Comparison of ENCODE assay signal across 14 cellular contexts in genomic region chr7:136728945-136729344, GRCh38.
DNase-seq lines count a peak whose midpoint lies in the region.
"Had no signal": no experiment of that assay in that cellular context is flagged by ENCODE, and none has a peak within 500 bp of the region (broad histone marks: within the 10 kb centered on the region; RNA-seq: fewer than 3 reads in every experiment).

No MANE protein-coding gene starts in this region.

- no peaks in the 10 kb centered on the region for H3K36me3 ChIP-seq in trophoblast cell (ENCODE audit: control insufficient read depth in 1 of 2, insufficient read depth in 2 of 2, low read length in 2 of 2)
- H3K36me3 ChIP-seq: BLaER1 had no signal

- no peak overlapping the region for H3K27ac ChIP-seq in trophoblast cell (ENCODE audit: low read depth, low read length)
- H3K27ac ChIP-seq: BLaER1, HL-60 had no signal

- H2BK120ac ChIP-seq in trophoblast cell (ENCODE audit: insufficient read depth, low read length, poor library complexity), result no peak overlapping the region

- H3K79me2 ChIP-seq in trophoblast cell (ENCODE audit: control insufficient read depth, insufficient read depth, low read length, poor library complexity), result no peaks in the 10 kb centered on the region

- peak; percentile 40 for DNase-seq in HT1080 (ENCODE audit: low read depth)
- peak; percentile 8 for DNase-seq in SW480 (ENCODE audit: low spot score)
- no peak for DNase-seq in trophoblast cell
- DNase-seq in iPS-NIHi7 (ENCODE audit: extremely low spot score), result no peak
- no peak for DNase-seq in NCI-H2107 treated with DMSO at 0.1 percent for 48 hours (lab: John Stamatoyannopoulos, UW; ENCODE audit: unreplicated experiment)
- DNase-seq in NCI-H2227 treated with DMSO at 0.1 percent for 48 hours (lab: John Stamatoyannopoulos, UW), result no peak
- DNase-seq: Caco-2; CD8-positive, alpha-beta memory T cell; GF-D8; HCEC 1CT; HFFc6 had no signal

- H2AK5ac ChIP-seq in trophoblast cell (ENCODE audit: low read length), result no peak overlapping the region

- no peak overlapping the region for H3K9ac ChIP-seq in trophoblast cell (ENCODE audit: low read length)
- H3K9ac ChIP-seq: BLaER1 had no signal

- H2BK5ac ChIP-seq in trophoblast cell (ENCODE audit: low read depth, low read length, poor library complexity), result no peak overlapping the region

- H3K79me1 ChIP-seq in trophoblast cell (ENCODE audit: low read length), result no peaks in the 10 kb centered on the region

- H3K14ac ChIP-seq in trophoblast cell (ENCODE audit: low read length), result no peak overlapping the region

- H3K4ac ChIP-seq in trophoblast cell (ENCODE audit: low read depth, low read length), result no peak overlapping the region

- no peaks in the 10 kb centered on the region for H3K9me3 ChIP-seq in trophoblast cell (ENCODE audit: insufficient read depth, low read depth, low read length)
- H3K9me3 ChIP-seq: BLaER1, Caco-2 had no signal

- no peak overlapping the region for H3K23ac ChIP-seq in trophoblast cell (ENCODE audit: low read length)

- no peak overlapping the region for H3K4me3 ChIP-seq in trophoblast cell (ENCODE audit: low read depth, low read length)
- H3K4me3 ChIP-seq: BLaER1, K562 had no signal

- H4K91ac ChIP-seq in trophoblast cell (ENCODE audit: low read depth, low read length), result no peak overlapping the region

- peak overlapping the region; percentile 12 for H4K12ac ChIP-seq in trophoblast cell (ENCODE audit: low read depth, low read length)

- H2BK12ac ChIP-seq in trophoblast cell (ENCODE audit: low read length), result no peak overlapping the region

- no peaks in the 10 kb centered on the region for H3K4me1 ChIP-seq in trophoblast cell (ENCODE audit: control insufficient read depth in 1 of 2, insufficient read depth in 2 of 2, low read length in 2 of 2)
- H3K4me1 ChIP-seq: BLaER1, Caco-2 had no signal

- H3K18ac ChIP-seq in trophoblast cell (ENCODE audit: low read length), result no peak overlapping the region

- no peaks in the 10 kb centered on the region for H3K27me3 ChIP-seq in trophoblast cell (ENCODE audit: insufficient read depth, low read length)
- H3K27me3 ChIP-seq: BLaER1 had no signal

- no peak overlapping the region for H3K4me2 ChIP-seq in trophoblast cell (ENCODE audit: low read length)
- H3K4me2 ChIP-seq: BLaER1 had no signal

- no peak overlapping the region for H4K8ac ChIP-seq in trophoblast cell (ENCODE audit: low read depth, low read length)

- WGBS in trophoblast cell (ENCODE audit: extremely low coverage, insufficient coverage, insufficient read length), result no CpG with 5 or more reads among the region's 5 CpGs

- no peak overlapping the region for H2AFZ ChIP-seq in trophoblast cell (ENCODE audit: insufficient read depth, low read length, poor library complexity)

Comparison
In these comparisons a context has a peak if more than half of its experiments do, and no peak if none do; other contexts are left out.
1. DNase-seq: peak in HT1080 (single experiment) and SW480 (single experiment); none in trophoblast cell (0 of 2), iPS-NIHi7 (single experiment), NCI-H2107 treated with DMSO at 0.1 percent for 48 hours (single experiment) and NCI-H2227 treated with DMSO at 0.1 percent for 48 hours (single experiment).